In genomic region chr7:95871078-95871848, GRCh38 we compare ENCODE assay signal across 2 cellular contexts.
TF ChIP-seq lines count a peak whose summit lies in the region.

No MANE protein-coding gene starts in this region.

TF ChIP-seq in IMR-90, 13 proteins besides CTCF, POLR2A, EP300 and RAD21 (continued from another document):
- TF ChIP-seq SMC3 (IDR thresholded peaks at IDR 0.05; ENCODE audit: low read depth, low read length) = peak; percentile 47; the same call in 1 of the 2 replicates

TF ChIP-seq in H1, 55 proteins besides CTCF, POLR2A, EP300 and RAD21:
- TF ChIP-seq YY1 (IDR thresholded peaks at IDR 0.05; ENCODE audit: low read depth, low read length) (peak; percentile 71; the same call in 1 of the 2 replicates), RFX5 (IDR thresholded peaks at IDR 0.05; ENCODE audit: borderline replicate concordance, low read depth, low read length) (no peak)
